Comparison of ENCODE assay signal across 16 cellular contexts in the genomic region with DNA sequence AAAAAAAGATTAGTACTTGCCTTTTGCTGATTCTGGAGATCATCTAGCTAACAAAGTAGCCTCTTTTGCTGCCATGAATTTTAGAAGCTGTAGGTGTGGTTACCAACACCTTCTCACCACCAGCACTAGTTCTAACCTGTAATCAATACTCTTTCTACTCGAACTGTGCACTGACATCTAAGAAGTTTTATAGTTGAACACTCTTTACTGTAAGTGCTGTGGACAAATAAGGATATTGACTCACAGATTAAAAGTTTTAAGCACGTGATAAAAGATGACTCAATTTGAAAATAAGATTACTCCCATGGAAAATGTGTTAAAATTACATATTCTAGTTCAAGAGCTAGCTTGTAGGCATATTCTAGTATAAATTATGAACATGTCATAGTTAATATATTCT.
DNase-seq lines count a peak whose midpoint lies in the region; ATAC-seq, FAIRE-seq and TF ChIP-seq lines count a peak whose summit lies in the region.
"Had no signal": no experiment of that assay in that cellular context is flagged by ENCODE, and none has a peak within 500 bp of the region (broad histone marks: within the 10 kb centered on the region; RNA-seq: fewer than 3 reads in every experiment).

No MANE protein-coding gene starts in this region.

- H3K23me2 ChIP-seq in H9 (ENCODE audit: insufficient read length, low read depth, low read length, poor library complexity, severe bottlenecking), result no peaks in the 10 kb centered on the region

- WGBS in H9 (ENCODE audit: extremely low coverage, insufficient read length, low lambda C conversion rate), result no CpG with 5 or more reads among the region's 2 CpGs

- H3K14ac ChIP-seq in H9 (ENCODE audit: insufficient read depth, low read length), result no peak overlapping the region

- H2AFZ ChIP-seq in endothelial cell of umbilical vein (ENCODE audit: low read depth, low read length) (no peak overlapping the region), H9 (ENCODE audit: low read length) (no peak overlapping the region)
- H2AFZ ChIP-seq: neural progenitor cell had no signal

- H2BK15ac ChIP-seq in H9 (ENCODE audit: low read depth, low read length), result no peak overlapping the region

- no peaks in the 10 kb centered on the region for H3K79me1 ChIP-seq in H9 (ENCODE audit: insufficient read depth, low read depth, low read length, poor library complexity, severe bottlenecking)

- no peak for FAIRE-seq in endothelial cell of umbilical vein (lab: Jason Lieb, UNC)

- H3K4me3 Mint-ChIP-seq in activated CD4-positive, alpha-beta T cell treated with anti-CD3 and anti-CD28 coated beads, Interleukin-2, amount 10 ng/mL, durations not matched to agents 24 days and 14 days, result no peak overlapping the region
- H3K4me3 Mint-ChIP-seq in progenitor cell of endocrine pancreas (ENCODE audit: low read depth) (no peak overlapping the region), H9 (no peak overlapping the region)
- H3K4me3 Mint-ChIP-seq: IgD-negative memory B cell, neural progenitor cell had no signal

- H2BK12ac ChIP-seq in H9 (ENCODE audit: insufficient read length, low read depth, low read length), result no peak overlapping the region

- H3K27ac ChIP-seq in endothelial cell of umbilical vein (ENCODE audit: insufficient read depth, low read depth, low read length) (no peak overlapping the region), H9 (ENCODE audit: insufficient read length, low read depth, low read length) (no peak overlapping the region)
- H3K27ac ChIP-seq: adrenal gland, neural progenitor cell had no signal

- no peak overlapping the region for H2BK120ac ChIP-seq in H9 (ENCODE audit: low read depth, low read length, poor library complexity, severe bottlenecking)

- CTCF ChIA-PET in endothelial cell of umbilical vein (lab: Charles Lee), result interaction anchor here (0.7 to 2.3 kb wide), 6 partner anchors 13 to 444 kb away, joined by 3 to 9 read pairs (median 4); no protein-coding TSS in a partner anchor

- peaks cover 6% of the 10 kb centered on the region for H3K4me1 ChIP-seq in endothelial cell of umbilical vein (ENCODE audit: control insufficient read depth, extremely low read depth, insufficient read depth, low read length)
- no peaks in the 10 kb centered on the region for H3K4me1 ChIP-seq in H9 (ENCODE audit: insufficient read depth, low read length)
- H3K4me1 ChIP-seq: adrenal gland, neural progenitor cell had no signal

- H3K79me2 ChIP-seq in endothelial cell of umbilical vein (ENCODE audit: control insufficient read depth, insufficient read depth, low read length) (no peaks in the 10 kb centered on the region), H9 (ENCODE audit: insufficient read depth, low read length) (no peaks in the 10 kb centered on the region)

- no peaks in the 10 kb centered on the region for H3K9me3 Mint-ChIP-seq in activated CD4-positive, alpha-beta T cell treated with anti-CD3 and anti-CD28 coated beads, Interleukin-2, amount 10 ng/mL, durations not matched to agents 24 days and 14 days
- H3K9me3 Mint-ChIP-seq in progenitor cell of endocrine pancreas (ENCODE audit: low read depth), result no peaks in the 10 kb centered on the region
- no peaks in the 10 kb centered on the region for H3K9me3 Mint-ChIP-seq in H9
- H3K9me3 Mint-ChIP-seq: IgD-negative memory B cell, neural progenitor cell had no signal

- no peak overlapping the region for H3T11ph ChIP-seq in H9 (ENCODE audit: low read length)

- no peak overlapping the region for H3K4me3 ChIP-seq in endothelial cell of umbilical vein (replicated peaks in 1 of 3; ENCODE audit: insufficient read depth in 1 of 3, low read depth in 1 of 3, low read length in 3 of 3)
- H3K4me3 ChIP-seq: adrenal gland, neural progenitor cell had no signal

- no peak overlapping the region for H3K56ac ChIP-seq in H9 (ENCODE audit: insufficient read length, low read depth, low read length)

- DNase-seq in activated CD4-positive, alpha-beta T cell treated with anti-CD3 and anti-CD28 coated beads, Interleukin-2, amount 10 ng/mL, durations not matched to agents 24 days and 14 days, result no peak
- no peak for DNase-seq in activated CD4-positive, alpha-beta T cell treated with anti-CD3 and anti-CD28 coated beads, Interleukin-2, amount 50 U/mL, for 48 hours
- DNase-seq in LHCN-M2 (ENCODE audit: low read depth) (peak; percentile 71), endothelial cell of umbilical vein (ENCODE audit: low read depth, low spot score) (peak; percentile 60), progenitor cell of endocrine pancreas (ENCODE audit: low spot score, unreplicated experiment) (no peak), H9 (no peak), NCI-H226 (no peak)
- DNase-seq: adrenal gland; GDM1; NCI-H2227 treated with DMSO at 0.1 percent for 48 hours; stimulated activated CD4-positive, alpha-beta T cell treated with anti-CD3 and anti-CD28 coated beads, Interleukin-4, amount 100 ng/mL, for 24 hours; T1000 had no signal

- H3K4ac ChIP-seq in H9 (ENCODE audit: low read depth, low read length), result no peak overlapping the region

- peaks cover 0 to 4% of the 10 kb centered on the region in 2 experiments for H3K36me3 ChIP-seq in endothelial cell of umbilical vein (ENCODE audit: control insufficient read depth in 2 of 2, extremely low read depth in 1 of 2, insufficient read depth in 2 of 2, low read length in 2 of 2)
- H3K36me3 ChIP-seq: adrenal gland, neural progenitor cell had no signal

- no peaks in the 10 kb centered on the region for H3K27me3 ChIP-seq in endothelial cell of umbilical vein (ENCODE audit: control insufficient read depth in 2 of 2, insufficient read depth in 2 of 2, low read length in 2 of 2)
- no peaks in the 10 kb centered on the region for H3K27me3 ChIP-seq in H9 (ENCODE audit: insufficient read depth, low read length)
- H3K27me3 ChIP-seq: adrenal gland, neural progenitor cell had no signal

- no peak overlapping the region for H2BK5ac ChIP-seq in H9 (ENCODE audit: insufficient read length, low read length)

- H3K9ac ChIP-seq in endothelial cell of umbilical vein (replicated peaks; ENCODE audit: extremely low read depth, insufficient read depth, low read length), result no peak overlapping the region
- no peak overlapping the region for H3K9ac ChIP-seq in H9 (ENCODE audit: extremely low read depth, insufficient read length, low read length)
- H3K9ac ChIP-seq: neural progenitor cell had no signal

- no TSS peak for BruUV-seq in endothelial cell of umbilical vein (replicated peaks; lab: Mats Ljungman, UMichigan)

- H2AK5ac ChIP-seq in H9 (ENCODE audit: insufficient read length, low read length), result no peak overlapping the region

- intact Hi-C loops in activated CD4-positive, alpha-beta T cell treated with anti-CD3 and anti-CD28 coated beads, Interleukin-2, amount 10 ng/mL, durations not matched to agents 24 days and 14 days (cut with micrococcal nuclease), result no loop called here
- intact Hi-C loops in endothelial cell of umbilical vein (cut with micrococcal nuclease), result loop anchor here (5.0 kb wide), 1 partner anchor 39 kb away; no protein-coding TSS in a partner anchor

- no peak for TF ChIP-seq POLR2A in endothelial cell of umbilical vein (IDR thresholded peaks at IDR 0.05; ENCODE audit: low read depth, low read length)

- no peak overlapping the region for H4K91ac ChIP-seq in H9 (ENCODE audit: insufficient read length, low read depth, low read length)

- no peaks in the 10 kb centered on the region for H3K9me1 ChIP-seq in endothelial cell of umbilical vein (replicated peaks; ENCODE audit: control insufficient read depth, extremely low read depth, insufficient read depth, low read length)

- TF ChIP-seq CTCF in endothelial cell of umbilical vein (IDR thresholded peaks at IDR 0.05; ENCODE audit: extremely low read depth in 1 of 2, insufficient read depth in 1 of 2, low read depth in 1 of 2, low read length in 2 of 2) (no peak), progenitor cell of endocrine pancreas (IDR thresholded peaks at IDR 0.05; ENCODE audit: unreplicated experiment) (no peak), H9 (conservative IDR thresholded peaks at IDR 0.05) (no peak)

- no peaks in the 10 kb centered on the region for H4K20me1 ChIP-seq in endothelial cell of umbilical vein (replicated peaks; ENCODE audit: control insufficient read depth, extremely low read depth, insufficient read depth, low read length)
- H4K20me1 ChIP-seq in H9 (ENCODE audit: control insufficient read depth, insufficient read depth, insufficient read length), result no peaks in the 10 kb centered on the region

- no peak overlapping the region for H3K23ac ChIP-seq in H9 (ENCODE audit: insufficient read length, low read depth, low read length)

- peak overlapping the region; percentile 81 for H3K27ac Mint-ChIP-seq in activated CD4-positive, alpha-beta T cell treated with anti-CD3 and anti-CD28 coated beads, Interleukin-2, amount 10 ng/mL, durations not matched to agents 24 days and 14 days
- H3K27ac Mint-ChIP-seq in progenitor cell of endocrine pancreas (peak overlapping the region; percentile 64), H9 (no peak overlapping the region; a peak in 1 of 7 replicates)
- H3K27ac Mint-ChIP-seq: IgD-negative memory B cell, neural progenitor cell had no signal

- dilution Hi-C loops in endothelial cell of umbilical vein (cut with MboI; ENCODE audit: extremely low pct_ligation_motif_present, low sequenced_read_pairs), result no loop called here

- no peak for ATAC-seq in GM18517 (IDR thresholded peaks at IDR 0.05; ENCODE audit: unreplicated experiment)
- ATAC-seq: sciatic nerve had no signal

- H3K36me3 Mint-ChIP-seq in activated CD4-positive, alpha-beta T cell treated with anti-CD3 and anti-CD28 coated beads, Interleukin-2, amount 10 ng/mL, durations not matched to agents 24 days and 14 days (ENCODE audit: low read depth), result peaks cover 13% of the 10 kb centered on the region
- H3K36me3 Mint-ChIP-seq in progenitor cell of endocrine pancreas (ENCODE audit: insufficient read depth) (peaks cover 3% of the 10 kb centered on the region), H9 (ENCODE audit: insufficient read depth in 1 of 3, low read depth in 3 of 3) (peaks cover 0 to 7% (median 5%) of the 10 kb centered on the region in 3 experiments; a peak in 4 of 7 replicates)

- H4K8ac ChIP-seq in H9 (replicated peaks; ENCODE audit: insufficient read length, low read depth, low read length), result no peak overlapping the region

- H2BK20ac ChIP-seq in H9 (ENCODE audit: low read depth, low read length, poor library complexity, severe bottlenecking), result no peak overlapping the region

- no peaks in the 10 kb centered on the region for H3K27me3 Mint-ChIP-seq in activated CD4-positive, alpha-beta T cell treated with anti-CD3 and anti-CD28 coated beads, Interleukin-2, amount 10 ng/mL, durations not matched to agents 24 days and 14 days
- H3K27me3 Mint-ChIP-seq in progenitor cell of endocrine pancreas, result no peaks in the 10 kb centered on the region
- H3K27me3 Mint-ChIP-seq in H9 (ENCODE audit: low read depth), result no peaks in the 10 kb centered on the region
- H3K27me3 Mint-ChIP-seq: IgD-negative memory B cell had no signal

- POLR2A ChIA-PET in endothelial cell of umbilical vein (lab: Charles Lee), result interaction anchor here (1.5 kb wide), 1 partner anchor 38 kb away, joined by 3 read pairs; no protein-coding TSS in a partner anchor

- no peak overlapping the region for H4K5ac ChIP-seq in H9 (ENCODE audit: insufficient read length, low read depth, low read length)

- H3K9me3 ChIP-seq in endothelial cell of umbilical vein (replicated peaks; ENCODE audit: control insufficient read depth, insufficient read depth, low read length), result no peaks in the 10 kb centered on the region
- no peaks in the 10 kb centered on the region for H3K9me3 ChIP-seq in H9 (ENCODE audit: control insufficient read depth, low read depth, low read length)
- H3K9me3 ChIP-seq: adrenal gland had no signal

- peak overlapping the region; percentile 13 for H3K4me2 ChIP-seq in endothelial cell of umbilical vein (ENCODE audit: insufficient read depth, low read length)
- H3K4me2 ChIP-seq in H9 (ENCODE audit: insufficient read depth, insufficient read length, low read length), result no peak overlapping the region
- H3K4me2 ChIP-seq: neural progenitor cell had no signal

- no peak overlapping the region for H3K18ac ChIP-seq in H9 (ENCODE audit: insufficient read length, low read depth, low read length)

- peaks cover 8% of the 10 kb centered on the region for H3K4me1 Mint-ChIP-seq in activated CD4-positive, alpha-beta T cell treated with anti-CD3 and anti-CD28 coated beads, Interleukin-2, amount 10 ng/mL, durations not matched to agents 24 days and 14 days
- H3K4me1 Mint-ChIP-seq in progenitor cell of endocrine pancreas (ENCODE audit: low read depth), result no peaks in the 10 kb centered on the region
- peaks cover 2 to 9% of the 10 kb centered on the region in 2 experiments for H3K4me1 Mint-ChIP-seq in H9

Comparison
In these comparisons a context has a peak if more than half of its experiments do, and no peak if none do; other contexts are left out.
1. DNase-seq: peak in LHCN-M2 (single experiment) and endothelial cell of umbilical vein (single experiment); none in activated CD4-positive, alpha-beta T cell treated with anti-CD3 and anti-CD28 coated beads, Interleukin-2, amount 10 ng/mL, durations not matched to agents 24 days and 14 days (single experiment), activated CD4-positive, alpha-beta T cell treated with anti-CD3 and anti-CD28 coated beads, Interleukin-2, amount 50 U/mL, for 48 hours (0 of 2), progenitor cell of endocrine pancreas (single experiment), H9 (single experiment) and NCI-H226 (single experiment).
2. H3K27ac Mint-ChIP-seq: peak in activated CD4-positive, alpha-beta T cell treated with anti-CD3 and anti-CD28 coated beads, Interleukin-2, amount 10 ng/mL, durations not matched to agents 24 days and 14 days (single experiment) and progenitor cell of endocrine pancreas (single experiment); none in H9 (0 of 3).